In the genomic region with DNA sequence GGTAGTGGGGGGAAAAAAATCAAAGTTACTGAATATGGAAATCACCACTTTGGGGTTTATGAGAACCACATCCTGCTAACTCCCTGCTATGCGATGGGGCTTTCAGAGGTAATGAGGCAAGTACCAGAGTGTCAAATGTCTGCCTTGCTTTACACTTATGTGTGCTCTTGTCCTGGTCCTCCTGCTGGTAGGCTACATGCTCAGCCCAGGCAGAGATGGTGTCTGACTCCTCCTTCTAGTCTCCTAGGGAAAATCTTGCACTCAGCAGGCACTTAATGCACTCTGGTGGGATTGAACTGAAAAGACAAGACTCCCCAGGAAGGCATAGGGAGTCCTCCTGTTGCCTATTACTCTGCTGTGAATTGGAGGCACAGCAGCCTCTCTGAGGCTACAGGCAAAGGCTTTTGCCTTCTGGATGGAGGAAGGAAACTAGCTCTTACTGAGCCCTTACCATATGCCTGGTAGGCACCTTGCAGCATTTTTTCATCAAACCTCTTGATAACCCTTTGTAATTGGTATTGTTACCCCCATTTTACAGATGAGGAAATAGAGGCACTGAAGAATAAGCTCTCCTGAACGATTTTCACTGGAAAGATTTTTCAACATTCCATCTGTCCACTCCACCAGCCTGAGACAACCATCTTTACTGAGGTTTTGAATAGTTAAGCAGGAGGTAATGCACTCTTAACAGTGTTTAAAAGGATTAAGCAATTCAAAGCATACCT, we compare ENCODE assay signal across 10 cellular contexts.
DNase-seq lines count a peak whose midpoint lies in the region; ATAC-seq lines count a peak whose summit lies in the region.
"Had no signal": no experiment of that assay in that cellular context is flagged by ENCODE, and none has a peak within 500 bp of the region (broad histone marks: within the 10 kb centered on the region; RNA-seq: fewer than 3 reads in every experiment).

No MANE protein-coding gene starts in this region.

- ATAC-seq in GM21619 (IDR thresholded peaks at IDR 0.05; ENCODE audit: unreplicated experiment), result peak; percentile 99
- peak; percentile 94 for ATAC-seq in HG03175 (IDR thresholded peaks at IDR 0.05; ENCODE audit: unreplicated experiment)
- ATAC-seq in memory B cell (ENCODE audit: low read depth), result peak; percentile 57

- no peaks in the 10 kb centered on the region for H3K9me3 Mint-ChIP-seq in memory B cell

- no peaks in the 10 kb centered on the region for H3K36me3 Mint-ChIP-seq in memory B cell

- peaks cover 3% of the 10 kb centered on the region for H3K4me1 Mint-ChIP-seq in memory B cell

- peak; percentile 5 for DNase-seq in NCI-H187 treated with DMSO at 0.1 percent for 48 hours (lab: John Stamatoyannopoulos, UW)
- DNase-seq in NCI-H187 (lab: John Stamatoyannopoulos, UW), result no peak
- DNase-seq in memory B cell (ENCODE audit: low spot score in 2 of 2), result no peak
- DNase-seq in SHP77 treated with DMSO at 0.1 percent for 48 hours (lab: John Stamatoyannopoulos, UW), result no peak
- DNase-seq in globus pallidus (ENCODE audit: low spot score), result no peak
- DNase-seq in stimulated activated CD4-positive, alpha-beta T cell treated with anti-CD3 and anti-CD28 coated beads, Interleukin-4, amount 100 ng/mL, for 4 hours, result no peak
- DNase-seq: activated naive CD4-positive, alpha-beta T cell treated with anti-CD3 and anti-CD28 coated beads, Interleukin-2, amount 50 U/mL, for 16 hours; IMR-90 had no signal

- no peak overlapping the region for H3K4me3 Mint-ChIP-seq in memory B cell

- H3K27ac Mint-ChIP-seq in memory B cell, result no peak overlapping the region

- H3K27me3 Mint-ChIP-seq in memory B cell, result peaks cover 7% of the 10 kb centered on the region
